Comparison of ENCODE assay signal across 17 cellular contexts in genomic region chr20:10539818-10540553, GRCh38.
DNase-seq lines count a peak whose midpoint lies in the region; ATAC-seq, FAIRE-seq and TF ChIP-seq lines count a peak whose summit lies in the region.
"Had no signal": no experiment of that assay in that cellular context is flagged by ENCODE, and none has a peak within 500 bp of the region (broad histone marks: within the 10 kb centered on the region; RNA-seq: fewer than 3 reads in every experiment).

No MANE protein-coding gene starts in this region.

- FAIRE-seq in keratinocyte (lab: Jason Lieb, UNC): peak; percentile 56
- FAIRE-seq: G401.6, GM19239, islet of Langerhans had no signal

- no peaks in the 10 kb centered on the region; the same call in 2 of the 3 replicates for H3K36me3 Mint-ChIP-seq in GM23338 (ENCODE audit: low read depth)
- H3K36me3 Mint-ChIP-seq in activated naive CD8-positive, alpha-beta T cell treated with anti-CD3 and anti-CD28 coated beads for 36 hours: peaks cover 1% of the 10 kb centered on the region

- no peak for TF ChIP-seq EP300 in stomach (IDR thresholded peaks at IDR 0.05)

- DNase-seq in GM23338 (ENCODE audit: low spot score): no peak
- no peak for DNase-seq in ascending aorta (ENCODE audit: low spot score in 2 of 2)
- no peak for DNase-seq in keratinocyte (ENCODE audit: low read depth, low spot score)
- DNase-seq in stomach: no peak
- DNase-seq in HK-2 (ENCODE audit: unreplicated experiment): no peak
- no peak for DNase-seq in activated naive CD8-positive, alpha-beta T cell treated with anti-CD3 and anti-CD28 coated beads for 36 hours
- DNase-seq: activated CD4-positive, alpha-beta T cell treated with anti-CD3 and anti-CD28 coated beads, Interleukin-2, amount 50 U/mL, for 48 hours; activated effector memory CD4-positive, alpha-beta T cell treated with Interleukin-2 at 50 U/mL for 16 hours; mucosa of descending colon; NCI-H526 treated with DMSO at 0.1 percent for 48 hours; psoas muscle; T1000; thyroid gland had no signal

- H3K9me3 Mint-ChIP-seq in GM23338: no peaks in the 10 kb centered on the region
- no peaks in the 10 kb centered on the region for H3K9me3 Mint-ChIP-seq in activated naive CD8-positive, alpha-beta T cell treated with anti-CD3 and anti-CD28 coated beads for 36 hours

- no peaks in the 10 kb centered on the region for H3K36me3 ChIP-seq in GM23338 (ENCODE audit: insufficient read depth)
- H3K36me3 ChIP-seq in ascending aorta: no peaks in the 10 kb centered on the region
- no peaks in the 10 kb centered on the region for H3K36me3 ChIP-seq in keratinocyte (ENCODE audit: control insufficient read depth in 2 of 2, extremely low read depth in 1 of 2, insufficient read depth in 2 of 2, low read length in 2 of 2)
- no peaks in the 10 kb centered on the region for H3K36me3 ChIP-seq in stomach
- H3K36me3 ChIP-seq: thyroid gland had no signal

- H3K27me3 Mint-ChIP-seq in GM23338 (ENCODE audit: insufficient read depth, low read depth, poor library complexity): peaks cover 3% of the 10 kb centered on the region
- H3K27me3 Mint-ChIP-seq in activated naive CD8-positive, alpha-beta T cell treated with anti-CD3 and anti-CD28 coated beads for 36 hours: no peaks in the 10 kb centered on the region

- ATAC-seq in GM23338 (peak; percentile 40), GM18517 (IDR thresholded peaks at IDR 0.05; ENCODE audit: unreplicated experiment) (no peak)
- ATAC-seq: psoas muscle had no signal

- H3K9me3 ChIP-seq in ascending aorta (no peaks in the 10 kb centered on the region), keratinocyte (ENCODE audit: control insufficient read depth, low read depth, low read length) (no peaks in the 10 kb centered on the region), stomach (no peaks in the 10 kb centered on the region)
- H3K9me3 ChIP-seq: mucosa of descending colon, psoas muscle, thyroid gland had no signal

- peak overlapping the region; percentile 73 for H3K9ac ChIP-seq in keratinocyte (ENCODE audit: control insufficient read depth, extremely low read depth, insufficient read depth, low read length)

- no peaks in the 10 kb centered on the region for H3K9me2 ChIP-seq in GM23338 (ENCODE audit: insufficient read depth)

- H3K4me2 ChIP-seq in GM23338 (no peak overlapping the region), keratinocyte (ENCODE audit: control insufficient read depth, extremely low read depth, insufficient read depth, low read depth, low read length) (peak overlapping the region; percentile 90)

- H3K79me2 ChIP-seq in GM23338 (replicated peaks; ENCODE audit: insufficient read depth) (0 out of 2 replicates have a peak, but pooled peaks cover 4% of the 10 kb centered on the region), keratinocyte (ENCODE audit: control insufficient read depth, insufficient read depth, low read length) (no peaks in the 10 kb centered on the region)

- H2AFZ ChIP-seq in GM23338 (no peak overlapping the region), keratinocyte (ENCODE audit: control insufficient read depth, low read length) (peak overlapping the region; percentile 68)

- no peak for TF ChIP-seq POLR2A in stomach (IDR thresholded peaks at IDR 0.05)

- H3K4me3 ChIP-seq in GM23338 (no peak overlapping the region), ascending aorta (no peak overlapping the region), keratinocyte (ENCODE audit: control insufficient read depth in 2 of 3, extremely low read depth in 1 of 3, insufficient read depth in 2 of 3, low read depth in 1 of 3, low read length in 3 of 3) (peak overlapping the region in 2 of 3 experiments; percentile 29 to 51), stomach (no peak overlapping the region)
- H3K4me3 ChIP-seq: mucosa of descending colon, psoas muscle, thyroid gland had no signal

- 84 to 94% (median 90%) methylated on average over 7 of the region's 7 CpGs for WGBS in stomach, 5 donors

- H3K27ac ChIP-seq in GM23338 (ENCODE audit: low read depth): no peak overlapping the region
- peak overlapping the region; percentile 17 to 36 for H3K27ac ChIP-seq in ascending aorta
- H3K27ac ChIP-seq in keratinocyte (ENCODE audit: control insufficient read depth, insufficient read depth, low read length): peak overlapping the region; percentile 89
- H3K27ac ChIP-seq in stomach: peak overlapping the region in 3 of 5 donors; percentile 24 to 52 (median 39)
- H3K27ac ChIP-seq: psoas muscle, thyroid gland had no signal

- peaks cover 39% of the 10 kb centered on the region for H3K4me1 Mint-ChIP-seq in GM23338
- peaks cover 21% of the 10 kb centered on the region for H3K4me1 Mint-ChIP-seq in activated naive CD8-positive, alpha-beta T cell treated with anti-CD3 and anti-CD28 coated beads for 36 hours

- intact Hi-C loops in ascending aorta (cut with DNase I) (no loop called here), stomach (cut with DNase I; ENCODE audit: low total_unique reads) (no loop called here)

- no peak for TF ChIP-seq CTCF in GM23338 (conservative IDR thresholded peaks at IDR 0.05; ENCODE audit: low read depth in 2 of 2)
- TF ChIP-seq CTCF in ascending aorta (IDR thresholded peaks at IDR 0.05): no peak
- no peak for TF ChIP-seq CTCF in keratinocyte (optimal IDR thresholded peaks at IDR 0.05 in 1 of 3, IDR thresholded peaks at IDR 0.05 in 1 of 3, conservative IDR thresholded peaks at IDR 0.05 in 1 of 3; ENCODE audit: extremely low read depth in 1 of 3, insufficient read depth in 2 of 3, low read length in 3 of 3)
- no peak for TF ChIP-seq CTCF in stomach (IDR thresholded peaks at IDR 0.05)

- no peaks in the 10 kb centered on the region for H3K27me3 ChIP-seq in GM23338 (ENCODE audit: insufficient read depth)
- H3K27me3 ChIP-seq in ascending aorta: no peaks in the 10 kb centered on the region
- H3K27me3 ChIP-seq in keratinocyte (ENCODE audit: control insufficient read depth, extremely low read depth, insufficient read depth, low read length): no peaks in the 10 kb centered on the region
- H3K27me3 ChIP-seq in stomach: no peaks in the 10 kb centered on the region
- H3K27me3 ChIP-seq: thyroid gland had no signal

- no peaks in the 10 kb centered on the region for H4K20me1 ChIP-seq in GM23338 (replicated peaks; ENCODE audit: insufficient read depth)
- H4K20me1 ChIP-seq in keratinocyte (ENCODE audit: control insufficient read depth, extremely low read depth, insufficient read depth, low read length): no peaks in the 10 kb centered on the region

- no peaks in the 10 kb centered on the region for H3F3A ChIP-seq in GM23338 (replicated peaks; ENCODE audit: low read depth)

- no peaks in the 10 kb centered on the region for H3K9me1 ChIP-seq in keratinocyte (ENCODE audit: control insufficient read depth, extremely low read depth, insufficient read depth, low read length)

- dilution Hi-C loops in keratinocyte (cut with MboI; ENCODE audit: extremely low pct_ligation_motif_present, low sequenced_read_pairs): no loop called here

- peak overlapping the region; percentile 76 for H3K27ac Mint-ChIP-seq in GM23338
- no peak overlapping the region for H3K27ac Mint-ChIP-seq in activated naive CD8-positive, alpha-beta T cell treated with anti-CD3 and anti-CD28 coated beads for 36 hours

- H3K4me1 ChIP-seq in GM23338 (ENCODE audit: insufficient read depth): peaks cover 25% of the 10 kb centered on the region
- H3K4me1 ChIP-seq in ascending aorta: peaks cover 0 to 3% of the 10 kb centered on the region in 2 donors
- peaks cover 31% of the 10 kb centered on the region for H3K4me1 ChIP-seq in keratinocyte (ENCODE audit: control insufficient read depth, extremely low read depth, insufficient read depth, low read length)
- H3K4me1 ChIP-seq in stomach: peaks cover 0 to 29% (median 14%) of the 10 kb centered on the region in 4 donors
- H3K4me1 ChIP-seq: psoas muscle had no signal

- H3K4me3 Mint-ChIP-seq in GM23338: no peak overlapping the region
- no peak overlapping the region for H3K4me3 Mint-ChIP-seq in activated naive CD8-positive, alpha-beta T cell treated with anti-CD3 and anti-CD28 coated beads for 36 hours

TF ChIP-seq in GM23338, 12 proteins besides CTCF, POLR2A, EP300 and RAD21 (continues in another document):
- TF ChIP-seq EZH2phosphoT487 (IDR thresholded peaks at IDR 0.05; ENCODE audit: unreplicated experiment) (no peak), CREB1 (CRISPR knock-in tag; IDR thresholded peaks at IDR 0.05; ENCODE audit: low read depth) (no peak), POLR2AphosphoS5 (IDR thresholded peaks at IDR 0.05; ENCODE audit: low read depth) (no peak), ZNF114 (CRISPR knock-in tag; IDR thresholded peaks at IDR 0.05) (no peak), REST (IDR thresholded peaks at IDR 0.05; ENCODE audit: unreplicated experiment) (no peak), ZNF331 (CRISPR knock-in tag; IDR thresholded peaks at IDR 0.05; ENCODE audit: low read depth) (no peak), JUNB (IDR thresholded peaks at IDR 0.05; ENCODE audit: unreplicated experiment) (no peak), EZH2 (IDR thresholded peaks at IDR 0.05; ENCODE audit: low read depth, unreplicated experiment) (no peak), STAT1 (IDR thresholded peaks at IDR 0.05; ENCODE audit: unreplicated experiment) (no peak), NANOG (IDR thresholded peaks at IDR 0.05; ENCODE audit: borderline replicate concordance) (no peak)

Comparison
In these comparisons a context has a peak if more than half of its experiments do, and no peak if none do; other contexts are left out.
1. H3K4me3 ChIP-seq: peak in keratinocyte (2 of 3); none in GM23338 (single experiment), ascending aorta (0 of 2) and stomach (0 of 4).